ENCODE assay signal across 16 cellular contexts in the genomic region with DNA sequence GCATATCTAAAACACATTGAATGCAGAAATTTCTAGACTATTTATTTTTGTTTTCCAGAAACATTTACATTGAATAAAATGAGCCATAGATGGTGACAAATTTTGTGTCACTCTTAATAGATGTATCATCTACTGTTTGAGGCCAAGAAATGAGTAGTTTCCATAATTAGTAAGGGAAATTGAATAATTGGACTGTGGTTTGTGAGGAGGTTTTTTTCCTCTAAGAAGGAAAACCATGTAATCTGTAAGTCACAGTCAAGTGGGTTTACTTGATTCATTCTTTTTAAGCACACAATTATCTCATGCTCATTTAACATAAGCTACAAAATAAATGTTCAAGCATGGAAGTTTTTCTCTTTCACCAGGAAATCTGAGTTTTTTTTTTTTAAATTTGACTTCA.
"Had no signal": no experiment of that assay in that cellular context is flagged by ENCODE, and none has a peak within 500 bp of the region (broad histone marks: within the 10 kb centered on the region; RNA-seq: fewer than 3 reads in every experiment).

No MANE protein-coding gene starts in this region.

- H3K4me3 Mint-ChIP-seq: activated naive CD4-positive, alpha-beta T cell treated with anti-CD3 and anti-CD28 coated beads for 36 hours; activated naive CD8-positive, alpha-beta T cell treated with anti-CD3 and anti-CD28 coated beads, Interleukin-2, amount 50 U/mL, for 24 hours; naive thymus-derived CD4-positive, alpha-beta T cell had no signal

- H3K27me3 Mint-ChIP-seq: activated naive CD8-positive, alpha-beta T cell treated with anti-CD3 and anti-CD28 coated beads, Interleukin-2, amount 50 U/mL, for 24 hours; naive thymus-derived CD4-positive, alpha-beta T cell had no signal

- H3K36me3 Mint-ChIP-seq: naive thymus-derived CD4-positive, alpha-beta T cell had no signal

- H3K9me3 Mint-ChIP-seq: activated naive CD4-positive, alpha-beta T cell treated with anti-CD3 and anti-CD28 coated beads for 36 hours; activated naive CD8-positive, alpha-beta T cell treated with anti-CD3 and anti-CD28 coated beads, Interleukin-2, amount 50 U/mL, for 24 hours had no signal

- H3K4me3 ChIP-seq: ascending aorta, cardiac muscle cell, mucosa of descending colon, right atrium auricular region, tibial artery, uterus had no signal

- H3K27ac Mint-ChIP-seq: activated naive CD4-positive, alpha-beta T cell treated with anti-CD3 and anti-CD28 coated beads for 36 hours; activated naive CD8-positive, alpha-beta T cell treated with anti-CD3 and anti-CD28 coated beads, Interleukin-2, amount 50 U/mL, for 24 hours; naive thymus-derived CD4-positive, alpha-beta T cell had no signal

- DNase-seq: activated CD4-positive, alpha-beta T cell treated with anti-CD3 and anti-CD28 coated beads, Interleukin-2, amount 50 U/mL, for 1 hour; activated CD8-positive, alpha-beta memory T cell treated with anti-CD3 and anti-CD28 coated beads for 24 hours; activated naive CD4-positive, alpha-beta T cell treated with anti-CD3 and anti-CD28 coated beads for 36 hours; activated naive CD8-positive, alpha-beta T cell treated with anti-CD3 and anti-CD28 coated beads, Interleukin-2, amount 50 U/mL, for 24 hours; mammary epithelial cell; mucosa of descending colon; naive thymus-derived CD4-positive, alpha-beta T cell; stimulated activated CD4-positive, alpha-beta T cell treated with anti-CD3 and anti-CD28 coated beads, Interleukin-4, amount 100 ng/mL, for 24 hours; stimulated activated naive CD4-positive, alpha-beta T cell; tibial artery; uterus had no signal

- ATAC-seq: activated CD4-positive, CD25-positive, alpha-beta regulatory T cell treated with anti-CD3 and anti-CD28 coated beads, Interleukin-2, amount 50 U/mL, for 24 hours; activated naive CD8-positive, alpha-beta T cell treated with anti-CD3 and anti-CD28 coated beads, Interleukin-2, amount 50 U/mL, for 24 hours; left lobe of liver; mucosa of descending colon; naive thymus-derived CD4-positive, alpha-beta T cell had no signal

- H3K4me1 Mint-ChIP-seq: activated naive CD8-positive, alpha-beta T cell treated with anti-CD3 and anti-CD28 coated beads, Interleukin-2, amount 50 U/mL, for 24 hours; naive thymus-derived CD4-positive, alpha-beta T cell had no signal
